Comparison of ENCODE assay signal across 27 cellular contexts in genomic region chr20:32339116-32339515, GRCh38. TPM values are rescaled to one million over a fixed set of nuclear protein-coding genes. Genes with fewer than 3 reads are reported as not detected.
DNase-seq lines count a peak whose midpoint lies in the region; ATAC-seq, FAIRE-seq and TF ChIP-seq lines count a peak whose summit lies in the region.
"Had no signal": no experiment of that assay in that cellular context is flagged by ENCODE, and none has a peak within 500 bp of the region (broad histone marks: within the 10 kb centered on the region; RNA-seq: fewer than 3 reads in every experiment).

No MANE protein-coding gene starts in this region.

- ATAC-seq in central memory CD8-positive, alpha-beta T cell (replicated peaks; ENCODE audit: extremely low read depth, poor library complexity, severe bottlenecking), result no peak
- ATAC-seq: activated naive CD4-positive, alpha-beta T cell treated with anti-CD3 and anti-CD28 coated beads, Interleukin-2, amount 50 U/mL, for 72 hours; activated T-helper 17 cell treated with anti-CD3 and anti-CD28 coated beads, Interleukin-2, amount 50 U/mL, for 72 hours; foreskin keratinocyte; left colon; naive thymus-derived CD8-positive, alpha-beta T cell; Right ventricle myocardium inferior; WTC11 had no signal

- H3K4me2 ChIP-seq in KMS-11 (peak overlapping the region; percentile 78; the same call in 1 of the 2 replicates), neural progenitor cell (no peak overlapping the region)

- peaks cover 42% of the 10 kb centered on the region for H3K4me1 ChIP-seq in KMS-11 (ENCODE audit: low read depth, poor library complexity, severe bottlenecking)
- no peaks in the 10 kb centered on the region for H3K4me1 ChIP-seq in neural progenitor cell
- no peaks in the 10 kb centered on the region for H3K4me1 ChIP-seq in adrenal gland (replicated peaks in 1 of 2)

- TF ChIP-seq CTCF in KMS-11 (conservative IDR thresholded peaks at IDR 0.05; ENCODE audit: low read depth, low read length), result no peak
- TF ChIP-seq CTCF in neural progenitor cell (IDR thresholded peaks at IDR 0.05), result no peak
- no peak for TF ChIP-seq CTCF in WERI-Rb-1 (IDR thresholded peaks at IDR 0.05; ENCODE audit: low read depth, low read length)
- no peak for TF ChIP-seq CTCF in adrenal gland (IDR thresholded peaks at IDR 0.05)

- H3K4me1 Mint-ChIP-seq in central memory CD8-positive, alpha-beta T cell, result peaks cover 10% of the 10 kb centered on the region
- H3K4me1 Mint-ChIP-seq in neural progenitor cell, result peaks cover 10% of the 10 kb centered on the region

- no peak for TF ChIP-seq POLR2A in adrenal gland (IDR thresholded peaks at IDR 0.05)

- peaks cover 4% of the 10 kb centered on the region for H3F3A ChIP-seq in neural progenitor cell (ENCODE audit: low read depth)

- H3K27me3 Mint-ChIP-seq in central memory CD8-positive, alpha-beta T cell, result no peaks in the 10 kb centered on the region
- H3K27me3 Mint-ChIP-seq in neural progenitor cell (ENCODE audit: insufficient read depth, low read depth), result peaks cover 3% of the 10 kb centered on the region
- H3K27me3 Mint-ChIP-seq: activated T-helper 17 cell treated with anti-CD3 and anti-CD28 coated beads, Interleukin-2, amount 50 U/mL, for 72 hours; naive thymus-derived CD8-positive, alpha-beta T cell had no signal

- H4K20me1 ChIP-seq in KMS-11 (ENCODE audit: insufficient read depth) (no peaks in the 10 kb centered on the region), neural progenitor cell (ENCODE audit: low read depth) (no peaks in the 10 kb centered on the region)

- H3K36me3 Mint-ChIP-seq in central memory CD8-positive, alpha-beta T cell (ENCODE audit: insufficient read depth), result no peaks in the 10 kb centered on the region
- H3K36me3 Mint-ChIP-seq in neural progenitor cell, result no peaks in the 10 kb centered on the region
- H3K36me3 Mint-ChIP-seq: WTC11 had no signal

- H3K27ac Mint-ChIP-seq in central memory CD8-positive, alpha-beta T cell (ENCODE audit: low read depth), result peak overlapping the region; percentile 60
- peak overlapping the region; percentile 55 for H3K27ac Mint-ChIP-seq in neural progenitor cell
- H3K27ac Mint-ChIP-seq: activated naive CD4-positive, alpha-beta T cell treated with anti-CD3 and anti-CD28 coated beads, Interleukin-2, amount 50 U/mL, for 72 hours; activated T-helper 17 cell treated with anti-CD3 and anti-CD28 coated beads, Interleukin-2, amount 50 U/mL, for 72 hours; mesothelial cell of epicardium; WTC11 had no signal

- H3K9me3 ChIP-seq in neural progenitor cell (ENCODE audit: low read depth), result no peaks in the 10 kb centered on the region
- H3K9me3 ChIP-seq in WERI-Rb-1 (ENCODE audit: severe bottlenecking), result no peaks in the 10 kb centered on the region
- no peaks in the 10 kb centered on the region for H3K9me3 ChIP-seq in adrenal gland (replicated peaks in 1 of 3)

- H3K27me3 ChIP-seq in KMS-11 (ENCODE audit: insufficient read depth, low read depth), result no peaks in the 10 kb centered on the region
- H3K27me3 ChIP-seq in neural progenitor cell, result no peaks in the 10 kb centered on the region
- no peaks in the 10 kb centered on the region for H3K27me3 ChIP-seq in WERI-Rb-1 (ENCODE audit: insufficient read depth, low read depth, severe bottlenecking)
- H3K27me3 ChIP-seq in adrenal gland, result no peaks in the 10 kb centered on the region
- H3K27me3 ChIP-seq: foreskin keratinocyte had no signal

- H3K9me3 Mint-ChIP-seq in central memory CD8-positive, alpha-beta T cell, result no peaks in the 10 kb centered on the region
- no peaks in the 10 kb centered on the region for H3K9me3 Mint-ChIP-seq in neural progenitor cell
- H3K9me3 Mint-ChIP-seq: activated naive CD4-positive, alpha-beta T cell treated with anti-CD3 and anti-CD28 coated beads, Interleukin-2, amount 50 U/mL, for 72 hours; activated T-helper 17 cell treated with anti-CD3 and anti-CD28 coated beads, Interleukin-2, amount 50 U/mL, for 72 hours; mesothelial cell of epicardium; naive thymus-derived CD8-positive, alpha-beta T cell; WTC11 had no signal

- 60 to 70% (median 67%) methylated on average over 2 of the region's 2 CpGs for WGBS in adrenal gland, 4 donors

- no peak for FAIRE-seq in GM19239 (lab: Jason Lieb, UNC)
- FAIRE-seq: astrocyte had no signal

- no peaks in the 10 kb centered on the region for H3K79me2 ChIP-seq in KMS-11 (ENCODE audit: insufficient read depth, low read depth)
- H3K79me2 ChIP-seq in neural progenitor cell (ENCODE audit: low read depth), result no peaks in the 10 kb centered on the region

- DNase-seq in Ammon's horn (ENCODE audit: low spot score) (peak; percentile 38), neural progenitor cell (ENCODE audit: low spot score) (no peak), WERI-Rb-1 (no peak), adrenal gland (no peak), GM19239 (ENCODE audit: insufficient read length, low spot score) (no peak)
- no peak for DNase-seq in central memory CD8-positive, alpha-beta T cell (ENCODE audit: low spot score in 2 of 2)
- no peak for DNase-seq in stimulated activated naive CD4-positive, alpha-beta T cell (lab: John Stamatoyannopoulos, UW)
- DNase-seq: activated CD4-positive, alpha-beta T cell treated with anti-CD3 and anti-CD28 coated beads, Interleukin-2, amount 50 U/mL, for 1 hour; activated CD8-positive, alpha-beta memory T cell treated with anti-CD3 and anti-CD28 coated beads, Interleukin-2, amount 50 U/mL, for 4 hours; effector CD4-positive, alpha-beta T cell; erythroblast; foreskin keratinocyte; left colon; naive thymus-derived CD8-positive, alpha-beta T cell; NCI-H1092 treated with DMSO at 0.1 percent for 48 hours; NCI-H1930; NCI-H446; OCI-M1; SW 1271; T1000 had no signal

- H2AFZ ChIP-seq in KMS-11 (ENCODE audit: low read depth), result no peak overlapping the region
- H2AFZ ChIP-seq in neural progenitor cell (replicated peaks), result no peak overlapping the region

- no peak overlapping the region; the same call in 1 of the 2 replicates for H3K27ac ChIP-seq in KMS-11
- no peak overlapping the region for H3K27ac ChIP-seq in neural progenitor cell
- no peak overlapping the region for H3K27ac ChIP-seq in WERI-Rb-1
- H3K27ac ChIP-seq in adrenal gland, result no peak overlapping the region
- H3K27ac ChIP-seq: foreskin keratinocyte had no signal

- H3K4me3 Mint-ChIP-seq in central memory CD8-positive, alpha-beta T cell, result no peak overlapping the region
- H3K4me3 Mint-ChIP-seq in neural progenitor cell, result no peak overlapping the region
- H3K4me3 Mint-ChIP-seq: activated T-helper 17 cell treated with anti-CD3 and anti-CD28 coated beads, Interleukin-2, amount 50 U/mL, for 72 hours; mesothelial cell of epicardium; naive thymus-derived CD8-positive, alpha-beta T cell; WTC11 had no signal

- H3K9ac ChIP-seq in KMS-11 (no peak overlapping the region), neural progenitor cell (no peak overlapping the region)

- intact Hi-C loops in adrenal gland (cut with DNase I), result loop anchor here in 1 of 2 donors (10.0 kb wide), 3 partner anchors 116 to 316 kb away; no protein-coding TSS in a partner anchor

- H3K4me3 ChIP-seq in KMS-11 (IDR thresholded peaks at IDR 0.05; ENCODE audit: insufficient read depth, low read depth, low read length), result no peak overlapping the region
- no peak overlapping the region for H3K4me3 ChIP-seq in neural progenitor cell
- no peak overlapping the region for H3K4me3 ChIP-seq in WERI-Rb-1 (ENCODE audit: low read depth, low read length)
- H3K4me3 ChIP-seq in adrenal gland, result no peak overlapping the region

- H3K36me3 ChIP-seq in KMS-11 (ENCODE audit: insufficient read depth), result no peaks in the 10 kb centered on the region
- no peaks in the 10 kb centered on the region for H3K36me3 ChIP-seq in neural progenitor cell
- H3K36me3 ChIP-seq in WERI-Rb-1, result no peaks in the 10 kb centered on the region
- H3K36me3 ChIP-seq in adrenal gland (replicated peaks in 1 of 2), result no peaks in the 10 kb centered on the region

RNA-seq across cellular contexts. Expression of gene ASXL1, which starts 19.0 kb away (rescaled TPM):
- total RNA-seq in neural progenitor cell (ENCODE audit: low replicate concordance) (48.2 and 64.0 TPM in 2 replicates), adrenal gland (10 to 100 TPM; 26.4 to 75.1 (median 51.8) TPM)
- 10 to 100 TPM; 19.9 to 59.3 (median 43.6) TPM for polyA plus RNA-seq in adrenal gland
